8 cellular contexts compared by ENCODE assay signal in genomic region chr1:170562644-170563338, GRCh38. TPM values are rescaled to one million over a fixed set of nuclear protein-coding genes. Genes with fewer than 3 reads are reported as not detected.
DNase-seq lines count a peak whose midpoint lies in the region; ATAC-seq, FAIRE-seq and TF ChIP-seq lines count a peak whose summit lies in the region.

No MANE protein-coding gene starts in this region.

- H3K4me1 ChIP-seq in A549 (peaks cover 10% of the 10 kb centered on the region; the same call in 2 of the 3 replicates), gastrocnemius medialis (peaks cover 0 to 5% of the 10 kb centered on the region in 2 donors)

- no peaks in the 10 kb centered on the region for H3K27me3 ChIP-seq in gastrocnemius medialis

- in situ Hi-C loops in gastrocnemius medialis (cut with MboI; ENCODE audit: low sequenced_read_pairs in 4 of 4): no loop called here

- H3K4me3 ChIP-seq in A549 (no peak overlapping the region), gastrocnemius medialis (no peak overlapping the region)

- POLR2A ChIA-PET in A549 (lab: Yijun Ruan, JAX): no interaction called here

- peak overlapping the region; percentile 45 for H3K4me2 ChIP-seq in A549

- peak overlapping the region; percentile 1 to 36 for H3K27ac Mint-ChIP-seq in activated naive CD4-positive, alpha-beta T cell treated with anti-CD3 and anti-CD28 coated beads, Interleukin-2, amount 50 U/mL, for 72 hours

- TF ChIP-seq POLR2A in A549 (IDR thresholded peaks at IDR 0.05; ENCODE audit: low read length): no peak
- no peak for TF ChIP-seq POLR2A in gastrocnemius medialis (IDR thresholded peaks at IDR 0.05)

- H3K36me3 ChIP-seq in gastrocnemius medialis: no peaks in the 10 kb centered on the region

- DNase-seq in A549 (ENCODE audit: low read depth in 1 of 2, low spot score in 1 of 2) (peak; percentile 17 to 37), HT1080 (ENCODE audit: low read depth) (peak; percentile 72), left ventricle myocardium superior (peak; percentile 35), gastrocnemius medialis (peak; percentile 33 to 50), middle frontal gyrus (ENCODE audit: extremely low spot score, low spot score) (no peak), NCI-H1417 treated with DMSO at 0.1 percent for 48 hours (lab: John Stamatoyannopoulos, UW) (no peak)
- DNase-seq in activated naive CD4-positive, alpha-beta T cell treated with anti-CD3 and anti-CD28 coated beads, Interleukin-2, amount 50 U/mL, for 72 hours (ENCODE audit: low spot score in 2 of 2): peak in 1 of 2 donors; percentile 16

- H3K9me3 ChIP-seq in A549: peaks cover 17% of the 10 kb centered on the region; the same call in 2 of the 3 replicates
- H3K9me3 ChIP-seq in gastrocnemius medialis: peaks cover 0 to 10% (median 0%) of the 10 kb centered on the region in 3 donors

- no peak for TF ChIP-seq RAD21 in A549 (conservative IDR thresholded peaks at IDR 0.05 in 1 of 2, IDR thresholded peaks at IDR 0.05 in 1 of 2)

- WGBS in A549 (ENCODE audit: missing lambda C conversion rate): 32% methylated on average over 7 of the region's 7 CpGs

- TF ChIP-seq CTCF in A549 (IDR thresholded peaks at IDR 0.05): no peak
- TF ChIP-seq CTCF in gastrocnemius medialis (IDR thresholded peaks at IDR 0.05 in 4 of 5, conservative IDR thresholded peaks at IDR 0.05 in 1 of 5): no peak

- peak overlapping the region; percentile 41 to 57; a peak in 4 of 6 replicates for H3K27ac ChIP-seq in A549
- H3K27ac ChIP-seq in gastrocnemius medialis: peak overlapping the region; percentile 60 to 79 (median 70)

- intact Hi-C loops in left ventricle myocardium superior (cut with micrococcal nuclease) (no loop called here), gastrocnemius medialis (cut with DNase I; ENCODE audit: low total_unique reads) (no loop called here)

- CTCF ChIA-PET in A549 (lab: Yijun Ruan, JAX): no interaction called here

- peaks cover 0 to 14% of the 10 kb centered on the region in 2 donors for H3K9me3 Mint-ChIP-seq in activated naive CD4-positive, alpha-beta T cell treated with anti-CD3 and anti-CD28 coated beads, Interleukin-2, amount 50 U/mL, for 72 hours

- ATAC-seq in A549: peak in 1 of 2 experiments; percentile 59; a peak in 3 of 6 replicates
- peak; percentile 60 for ATAC-seq in GM18517 (IDR thresholded peaks at IDR 0.05; ENCODE audit: unreplicated experiment)
- ATAC-seq in activated naive CD4-positive, alpha-beta T cell treated with anti-CD3 and anti-CD28 coated beads, Interleukin-2, amount 50 U/mL, for 72 hours: peak in 1 of 2 donors; percentile 79
- peak; percentile 95 for ATAC-seq in left ventricle myocardium superior
- ATAC-seq in gastrocnemius medialis: peak; percentile 82 to 86

- peaks cover 7 to 20% of the 10 kb centered on the region in 2 donors for H3K36me3 Mint-ChIP-seq in activated naive CD4-positive, alpha-beta T cell treated with anti-CD3 and anti-CD28 coated beads, Interleukin-2, amount 50 U/mL, for 72 hours

- TF ChIP-seq EP300 in A549 (IDR thresholded peaks at IDR 0.05): no peak

- no peak for FAIRE-seq in A549 (lab: Jason Lieb, UNC)

TF ChIP-seq in A549, 52 proteins besides CTCF, POLR2A, EP300 and RAD21:
- TF ChIP-seq JUNB (IDR thresholded peaks at IDR 0.05): 0 out of 2 replicates have a peak, but pooled peaks have one; percentile 24
- 0 out of 2 replicates have a peak, but pooled peaks have one; percentile 13 for TF ChIP-seq FOSL2 (IDR thresholded peaks at IDR 0.05)
- TF ChIP-seq FOSL2 (CRISPR knock-in tag; IDR thresholded peaks at IDR 0.05): peak; percentile 58; the same call in 1 of the 2 replicates
- no peak for TF ChIP-seq ATOH8 (CRISPR knock-in tag; IDR thresholded peaks at IDR 0.05; ENCODE audit: low read depth)
- TF ChIP-seq NR3C1 (IDR thresholded peaks at IDR 0.05): no peak
TF ChIP-seq in A549: peak in this region for 2.

RNA-seq across cellular contexts. Expression of gene GORAB, which starts 30.8 kb away (rescaled TPM):
- polyA plus RNA-seq in A549 (2011; rRNA removed) (12.9 and 15.1 TPM in 2 replicates), A549 (2017; fragmentation: RNase III; extraction: RNeasy Plus Mini Kit Qiagen cat#74134 plus additional on column Dnase treatment) (7.1 to 9.0 TPM (median 7.5 TPM) in 3 replicates)
- 3.0 and 3.4 TPM in 2 replicates for polyA plus RNA-seq in A549 (2012; cell fraction: cytosol; rRNA removed)
- 3.3 and 3.9 TPM in 2 replicates for polyA plus RNA-seq in A549 (2012; cell fraction: nucleus; rRNA removed)
- polyA minus RNA-seq in A549 (2011; rRNA and poly(A)+ RNA removed): 7.2 and 9.5 TPM in 2 replicates
- 7.1 TPM in 2 replicates for total RNA-seq in HT1080 (2014; rRNA removed; shearing (Covaris generic))
- polyA plus RNA-seq in HT1080 (2015; cell fraction: cytosol; rRNA removed): 9.9 and 10.5 TPM in 2 replicates
- 22.7 and 38.6 TPM in 2 replicates for polyA plus RNA-seq in HT1080 (2015; cell fraction: nucleus; rRNA removed)
- 10 to 100 TPM in 1 of 2 donors, 1 to 10 TPM in 1; 4.9 to 12.4 TPM for total RNA-seq in activated naive CD4-positive, alpha-beta T cell treated with anti-CD3 and anti-CD28 coated beads, Interleukin-2, amount 50 U/mL, for 72 hours
- total RNA-seq in left ventricle myocardium superior (10.0 TPM), gastrocnemius medialis (1 to 10 TPM; 1.7 to 3.8 (median 2.3) TPM)

Comparison
In these comparisons a context has a peak if more than half of its experiments do, and no peak if none do; other contexts are left out.
1. DNase-seq: peak in A549 (2 of 2), HT1080 (single experiment), left ventricle myocardium superior (single experiment) and gastrocnemius medialis (2 of 2); none in middle frontal gyrus (single experiment) and NCI-H1417 treated with DMSO at 0.1 percent for 48 hours (single experiment).